ENCODE assay signal across 8 cellular contexts in the genomic region with DNA sequence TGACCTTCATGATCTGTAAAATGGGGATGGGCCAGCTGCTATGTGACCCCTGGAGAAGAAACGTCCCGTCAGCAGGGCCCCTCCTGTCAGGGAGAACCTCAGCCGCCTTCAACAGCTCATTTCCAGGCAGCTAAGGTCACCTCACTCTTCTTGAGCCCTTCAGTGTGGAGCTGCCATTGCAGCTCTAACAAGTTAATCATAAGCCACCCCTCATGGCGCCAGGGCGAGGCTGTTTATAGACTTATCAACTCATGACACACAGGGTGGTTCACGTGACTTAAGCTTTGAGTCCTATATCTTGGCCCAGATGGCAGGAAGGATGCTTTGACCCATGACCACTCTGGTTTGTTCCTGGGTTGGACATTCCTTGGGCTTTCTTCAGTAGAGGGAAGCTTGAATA.
DNase-seq lines count a peak whose midpoint lies in the region; ATAC-seq and TF ChIP-seq lines count a peak whose summit lies in the region.

No MANE protein-coding gene starts in this region.

- peak overlapping the region; percentile 5 for H3K4me2 ChIP-seq in osteoblast (ENCODE audit: insufficient read depth, low read length)

- H3K27ac ChIP-seq in AG04450 (ENCODE audit: low read depth, low read length) (peak overlapping the region; percentile 43), Peyer's patch (peak overlapping the region in 3 of 4 donors; percentile 60 to 88 (median 84)), heart right ventricle (peak overlapping the region in 1 of 10 donors; percentile 13), osteoblast (ENCODE audit: low read depth, low read length) (no peak overlapping the region)

- H3K9me3 ChIP-seq in AG04450 (ENCODE audit: control insufficient read depth, insufficient read depth, low read length) (peaks cover 9% of the 10 kb centered on the region), Peyer's patch (no peaks in the 10 kb centered on the region), heart right ventricle (peaks cover 0 to 28% (median 0%) of the 10 kb centered on the region in 11 donors), osteoblast (ENCODE audit: low read depth, low read length) (peaks cover 4% of the 10 kb centered on the region)

- DNase-seq in AG04450 (ENCODE audit: low read depth, low spot score) (no peak), Peyer's patch (peak in 2 of 3 donors; percentile 85 to 91), heart right ventricle (no peak), osteoblast (ENCODE audit: insufficient read length, low spot score, missing footprints) (no peak), SIG-M5 treated with dmso at 0.1 percent for 504 hours (lab: John Stamatoyannopoulos, UW; ENCODE audit: unreplicated experiment) (no peak)

- H3K27me3 ChIP-seq in AG04450 (ENCODE audit: control insufficient read depth, insufficient read depth, low read length) (no peaks in the 10 kb centered on the region), Peyer's patch (no peaks in the 10 kb centered on the region), heart right ventricle (no peaks in the 10 kb centered on the region), osteoblast (ENCODE audit: insufficient read depth, low read length) (no peaks in the 10 kb centered on the region)

- POLR2A ChIA-PET in AG04450 (lab: Yijun Ruan, JAX) = interaction anchor here (0.5 kb wide), 1 partner anchor 694 kb away, joined by 4 read pairs; no protein-coding TSS in a partner anchor

- CTCF ChIA-PET in AG04450 (lab: Charles Lee) = interaction anchor here (0.5 to 2.9 kb wide), 102 partner anchors 9 to 1376 kb away, joined by 3 to 50 read pairs (median 4); a partner anchor contains a TSS

- no peak overlapping the region for H2AFZ ChIP-seq in osteoblast (ENCODE audit: low read length)

- 78 to 90% methylated on average over 6 of the region's 6 CpGs for WGBS in heart right ventricle, 2 donors

- H4K20me1 ChIP-seq in osteoblast (ENCODE audit: insufficient read depth, low read length) = no peaks in the 10 kb centered on the region

- ATAC-seq in heart right ventricle (peak in 6 of 8 donors; percentile 10 to 43 (median 18)), HG03159 (IDR thresholded peaks at IDR 0.05; ENCODE audit: unreplicated experiment) (no peak), HG03439 (IDR thresholded peaks at IDR 0.05; ENCODE audit: unreplicated experiment) (no peak), GM18505 (IDR thresholded peaks at IDR 0.05; ENCODE audit: unreplicated experiment) (no peak)

- H3K4me3 ChIP-seq in AG04450 (ENCODE audit: low read depth, low read length) (no peak overlapping the region), Peyer's patch (no peak overlapping the region), heart right ventricle (no peak overlapping the region), osteoblast (ENCODE audit: insufficient read depth, low read length) (no peak overlapping the region)

- H3K36me3 ChIP-seq in Peyer's patch (no peaks in the 10 kb centered on the region), heart right ventricle (no peaks in the 10 kb centered on the region), osteoblast (ENCODE audit: insufficient read depth, low read length) (no peaks in the 10 kb centered on the region)

- TF ChIP-seq POLR2A in Peyer's patch (IDR thresholded peaks at IDR 0.05) (peak in 1 of 2 donors; percentile 9), GM18505 (IDR thresholded peaks at IDR 0.05; ENCODE audit: borderline replicate concordance, extremely low read depth, insufficient read depth, insufficient read length) (no peak)

- intact Hi-C loops in heart right ventricle (cut with DNase I) = loop anchor here (1.0 to 10.0 kb wide), 11 partner anchors 71 to 701 kb away; a partner anchor contains a TSS

- no peaks in the 10 kb centered on the region for H3K79me2 ChIP-seq in osteoblast (ENCODE audit: insufficient read depth, low read length)

- H3K4me1 ChIP-seq in Peyer's patch = peaks cover 0 to 13% (median 0%) of the 10 kb centered on the region in 4 donors
- H3K4me1 ChIP-seq in heart right ventricle = peaks cover 0 to 14% (median 4%) of the 10 kb centered on the region in 9 donors
- H3K4me1 ChIP-seq in osteoblast (ENCODE audit: insufficient read depth, low read length) = peaks cover 10% of the 10 kb centered on the region

- no peak for TF ChIP-seq CTCF in AG04450 (IDR thresholded peaks at IDR 0.05; ENCODE audit: low read depth, low read length)
- TF ChIP-seq CTCF in Peyer's patch (IDR thresholded peaks at IDR 0.05) = peak in 1 of 6 experiments; percentile 12
- TF ChIP-seq CTCF in heart right ventricle (IDR thresholded peaks at IDR 0.05) = no peak
- no peak for TF ChIP-seq CTCF in osteoblast (IDR thresholded peaks at IDR 0.05; ENCODE audit: extremely low read depth, low read depth, low read length)

Comparison
In these comparisons a context has a peak if more than half of its experiments do, and no peak if none do; other contexts are left out.
1. DNase-seq: peak in Peyer's patch (2 of 3); none in AG04450 (single experiment), heart right ventricle (0 of 2), osteoblast (single experiment) and SIG-M5 treated with dmso at 0.1 percent for 504 hours (single experiment).
2. ATAC-seq: peak in heart right ventricle (6 of 8); none in HG03159 (single experiment), HG03439 (single experiment) and GM18505 (single experiment).